9 cellular contexts compared by ENCODE assay signal in the genomic region with DNA sequence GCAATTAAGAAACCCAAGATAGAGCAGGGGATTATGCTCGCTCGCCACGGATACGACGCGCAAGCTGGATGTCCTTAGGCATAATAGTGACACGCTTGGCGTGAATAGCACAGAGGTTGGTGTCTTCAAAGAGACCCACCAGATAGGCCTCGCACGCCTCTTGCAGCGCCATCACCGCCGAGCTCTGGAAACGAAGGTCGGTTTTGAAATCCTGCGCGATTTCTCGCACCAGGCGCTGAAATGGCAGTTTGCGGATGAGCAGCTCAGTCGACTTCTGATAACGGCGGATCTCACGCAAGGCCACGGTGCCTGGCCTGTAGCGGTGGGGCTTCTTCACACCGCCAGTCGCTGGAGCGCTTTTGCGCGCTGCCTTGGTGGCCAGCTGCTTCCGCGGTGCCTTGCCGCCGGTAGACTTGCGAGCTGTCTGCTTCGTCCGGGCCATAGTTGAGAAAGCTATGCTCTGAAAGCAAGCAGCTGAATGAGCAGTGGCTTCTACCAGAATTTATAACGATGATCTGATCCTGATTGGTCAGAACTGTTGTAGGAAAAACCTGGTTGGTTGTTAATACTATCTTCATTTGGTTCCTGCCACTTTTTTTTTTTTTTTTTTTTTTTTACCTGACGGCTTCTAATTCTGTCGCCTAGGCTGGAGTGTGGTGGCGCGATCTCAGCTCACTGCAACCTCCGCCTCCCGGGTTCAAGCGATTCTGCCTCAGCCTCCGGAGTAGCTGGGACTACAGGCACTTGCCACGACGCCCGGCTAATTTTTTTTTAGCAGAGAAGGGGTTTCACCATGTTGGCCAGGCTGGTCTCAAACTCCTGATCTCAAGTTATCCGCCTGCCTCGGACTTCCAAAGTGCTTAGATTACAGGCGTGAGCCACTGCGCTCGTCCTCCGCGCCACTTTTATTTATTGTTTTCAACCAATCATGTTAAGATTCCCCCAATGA. TPM values are rescaled to one million over a fixed set of nuclear protein-coding genes. Genes with fewer than 3 reads are reported as not detected.
DNase-seq lines count a peak whose midpoint lies in the region; ATAC-seq and TF ChIP-seq lines count a peak whose summit lies in the region.
"Had no signal": no experiment of that assay in that cellular context is flagged by ENCODE, and none has a peak within 500 bp of the region (broad histone marks: within the 10 kb centered on the region; RNA-seq: fewer than 3 reads in every experiment).

No MANE protein-coding gene starts in this region.

- H3K27ac ChIP-seq in OCI-LY1 (ENCODE audit: low read depth, low read length, poor library complexity, severe bottlenecking) (peak overlapping the region; percentile 99), fibroblast of lung (ENCODE audit: insufficient read depth, low read length) (peak overlapping the region; percentile 24), neutrophil (peak overlapping the region; percentile 46)

- H3K9me3 ChIP-seq in OCI-LY1 (ENCODE audit: low read length) (no peaks in the 10 kb centered on the region), fibroblast of lung (ENCODE audit: control insufficient read depth, insufficient read depth, low read depth, low read length) (no peaks in the 10 kb centered on the region), neutrophil (no peaks in the 10 kb centered on the region)

- DNase-seq in AG20443 (ENCODE audit: low spot score) (peak; percentile 75), activated T-helper 1 cell treated with Interleukin-2 at 50 U/mL for 16 hours (ENCODE audit: low read depth) (peak; percentile 57), fibroblast of lung (ENCODE audit: low read depth in 2 of 2) (peak; percentile 96 to 98), NCI-H1417 treated with DMSO at 0.1 percent for 48 hours (lab: John Stamatoyannopoulos, UW) (no peak)

- peak overlapping the region; percentile 89 for H3K4me2 ChIP-seq in OCI-LY1 (ENCODE audit: low read length)
- H3K4me2 ChIP-seq in fibroblast of lung (ENCODE audit: extremely low read depth, insufficient read depth, low read length) = peak overlapping the region; percentile 61

- TF ChIP-seq CTCF in OCI-LY1 (IDR thresholded peaks at IDR 0.05; ENCODE audit: low read length) (no peak), fibroblast of lung (conservative IDR thresholded peaks at IDR 0.05 in 1 of 2, IDR thresholded peaks at IDR 0.05 in 1 of 2; ENCODE audit: low read depth in 1 of 2, low read length in 2 of 2) (no peak), neutrophil (IDR thresholded peaks at IDR 0.05) (no peak)

- H3K9ac ChIP-seq in OCI-LY1 (ENCODE audit: low read length) (peak overlapping the region; percentile 97), fibroblast of lung (ENCODE audit: insufficient read depth, low read length) (peak overlapping the region; percentile 36)

- H3K9me2 ChIP-seq in OCI-LY1 (ENCODE audit: low read depth, low read length) = no peaks in the 10 kb centered on the region

- H3K27me3 ChIP-seq in OCI-LY1 (ENCODE audit: insufficient read depth, low read length) (no peaks in the 10 kb centered on the region), fibroblast of lung (ENCODE audit: control insufficient read depth, insufficient read depth, low read length) (no peaks in the 10 kb centered on the region), neutrophil (peaks cover 14% of the 10 kb centered on the region)

- H3K36me3 ChIP-seq in OCI-LY1 (ENCODE audit: insufficient read depth, low read length) (no peaks in the 10 kb centered on the region; the same call in 1 of the 2 replicates), fibroblast of lung (ENCODE audit: control insufficient read depth, insufficient read depth, low read length) (no peaks in the 10 kb centered on the region), neutrophil (no peaks in the 10 kb centered on the region)

- H2AFZ ChIP-seq in OCI-LY1 (ENCODE audit: low read length) (no peak overlapping the region), fibroblast of lung (ENCODE audit: low read length) (peak overlapping the region; percentile 85)

- H4K20me1 ChIP-seq in OCI-LY1 (ENCODE audit: insufficient read depth, low read length) (no peaks in the 10 kb centered on the region), fibroblast of lung (ENCODE audit: control insufficient read depth, extremely low read depth, insufficient read depth, low read length) (no peaks in the 10 kb centered on the region)

- H3F3A ChIP-seq in OCI-LY1 (ENCODE audit: insufficient read depth, low read length) = peaks cover 23% of the 10 kb centered on the region; the same call in 1 of the 2 replicates

- ATAC-seq in GM18907 (IDR thresholded peaks at IDR 0.05; ENCODE audit: unreplicated experiment) = peak; percentile 49
- peak; percentile 45 for ATAC-seq in HG03097 (IDR thresholded peaks at IDR 0.05; ENCODE audit: low FRiP score, unreplicated experiment)

- H3K79me2 ChIP-seq in OCI-LY1 (ENCODE audit: insufficient read depth, low read length) (no peaks in the 10 kb centered on the region), fibroblast of lung (ENCODE audit: control insufficient read depth, insufficient read depth, low read length) (no peaks in the 10 kb centered on the region)

- H3K4me3 ChIP-seq in OCI-LY1 (ENCODE audit: low read depth, low read length, poor library complexity, severe bottlenecking) (peak overlapping the region; percentile 82), fibroblast of lung (replicated peaks in 1 of 4; ENCODE audit: control extremely low read depth in 1 of 4, insufficient read depth in 1 of 4, low read depth in 3 of 4, low read length in 4 of 4) (peak overlapping the region; percentile 49 to 98 (median 56)), neutrophil (ENCODE audit: low read depth in 1 of 2, low read length in 1 of 2) (peak overlapping the region; percentile 42 to 55)

- H3K4me1 ChIP-seq in OCI-LY1 (ENCODE audit: insufficient read depth, low read length, severe bottlenecking) (peaks cover 38% of the 10 kb centered on the region), fibroblast of lung (ENCODE audit: control insufficient read depth, extremely low read depth, insufficient read depth, low read length) (peaks cover 3% of the 10 kb centered on the region), neutrophil (ENCODE audit: control insufficient read depth in 1 of 2, insufficient read depth in 1 of 2, low read depth in 1 of 2, low read length in 1 of 2) (peaks cover 42 to 58% of the 10 kb centered on the region in 2 experiments)

RNA-seq across cellular contexts. Expression of a gene that starts 21.6 kb away (rescaled TPM):
- not detected in 2 replicates for total RNA-seq in fibroblast of lung
- not detected in 2 replicates for polyA plus RNA-seq in fibroblast of lung
- not detected in 2 replicates for polyA plus RNA-seq in fibroblast of lung (2012)
- not detected in 2 replicates for polyA minus RNA-seq in fibroblast of lung (ENCODE audit: low replicate concordance)
- total RNA-seq: SK-MEL-5 had no signal

Comparison
In these comparisons a context has a peak if more than half of its experiments do, and no peak if none do; other contexts are left out.
1. H3K27ac ChIP-seq: peak in every context shown above with its lines; median percentile 99 in OCI-LY1; 46 in neutrophil; 24 in fibroblast of lung.